In the genomic region with DNA sequence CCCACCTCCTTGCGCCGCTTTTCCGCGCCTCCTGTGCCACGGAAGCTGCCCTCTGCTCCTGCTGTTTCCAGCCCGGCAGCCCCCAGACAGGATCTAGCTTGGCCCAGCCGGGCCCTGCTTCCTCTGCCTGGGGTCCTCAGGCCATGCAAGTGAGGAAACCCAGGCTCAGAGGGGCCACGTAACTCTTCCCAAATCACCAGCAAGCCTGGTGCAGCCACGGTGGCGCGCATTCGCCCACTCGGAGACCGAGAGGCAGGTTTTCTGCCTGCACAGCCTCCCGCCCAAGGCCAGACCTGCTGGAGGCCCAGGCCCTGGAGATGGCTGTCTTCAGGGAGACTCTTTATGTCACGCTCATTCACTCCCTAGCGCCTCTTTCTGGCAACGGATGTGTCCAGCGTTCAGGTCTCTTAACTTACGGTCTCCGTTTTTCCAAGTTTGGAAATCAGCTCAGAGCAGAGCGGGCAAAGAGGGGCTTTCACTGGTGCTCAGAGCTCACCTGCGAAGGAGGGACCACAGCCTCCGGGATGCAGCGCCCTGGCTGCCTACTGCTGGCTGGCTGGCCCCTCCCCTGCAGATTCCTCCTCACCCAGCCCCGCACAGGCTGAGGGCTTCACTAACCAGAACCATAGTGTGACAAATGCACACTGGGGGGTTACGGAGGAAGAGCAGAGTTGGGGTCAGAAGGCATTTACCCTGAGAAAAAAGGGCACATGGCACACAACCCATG, we compare ENCODE assay signal across 11 cellular contexts. TPM values are rescaled to one million over a fixed set of nuclear protein-coding genes. Genes with fewer than 3 reads are reported as not detected.
DNase-seq lines count a peak whose midpoint lies in the region; ATAC-seq, FAIRE-seq and TF ChIP-seq lines count a peak whose summit lies in the region.
"Had no signal": no experiment of that assay in that cellular context is flagged by ENCODE, and none has a peak within 500 bp of the region (broad histone marks: within the 10 kb centered on the region; RNA-seq: fewer than 3 reads in every experiment).

No MANE protein-coding gene starts in this region.

- peak overlapping the region; percentile 78 for H3K4me2 ChIP-seq in PC-3 (ENCODE audit: low read length)
- H3K4me2 ChIP-seq in HepG2 (ENCODE audit: low read depth, low read length): no peak overlapping the region

- H3K27ac ChIP-seq in PC-3 (ENCODE audit: low read length) (no peak overlapping the region), ectodermal cell (ENCODE audit: insufficient read depth, low read depth, low read length, poor library complexity, severe bottlenecking) (peak overlapping the region; percentile 36), HepG2 (ENCODE audit: extremely low read length, insufficient read depth, low read length) (no peak overlapping the region), spleen (no peak overlapping the region)
- H3K27ac ChIP-seq: ovary had no signal

- H3K4me1 Mint-ChIP-seq in stimulated activated effector memory CD8-positive, alpha-beta T cell treated with anti-CD3 and anti-CD28 coated beads, Interleukin-12 subunit alpha, Interleukin-12 subunit beta, amount 100 ng/mL, for 72 hours: no peaks in the 10 kb centered on the region
- no peaks in the 10 kb centered on the region for H3K4me1 Mint-ChIP-seq in activated CD8-positive, alpha-beta memory T cell treated with anti-CD3 and anti-CD28 coated beads, Interleukin-2, amount 10 ng/mL, durations not matched to agents 7 days and 5 days

- H3K36me3 ChIP-seq in PC-3 (ENCODE audit: low read depth, low read length) (no peaks in the 10 kb centered on the region), ectodermal cell (ENCODE audit: control insufficient read depth, insufficient read depth, low read length) (no peaks in the 10 kb centered on the region), HepG2 (replicated peaks in 1 of 2; ENCODE audit: control insufficient read depth in 1 of 2, insufficient read depth in 2 of 2, low read length in 2 of 2) (no peaks in the 10 kb centered on the region), spleen (no peaks in the 10 kb centered on the region)
- H3K36me3 ChIP-seq: ovary had no signal

- BruUV-seq in PC-3 (replicated peaks; lab: Mats Ljungman, UMichigan) (no TSS peak), HepG2 (replicated peaks; lab: Mats Ljungman, UMichigan) (no TSS peak)

- DNase-seq in PC-3 (peak; percentile 28), HepG2 (ENCODE audit: low spot score) (no peak), spleen (peak; percentile 64), NCI-H526 treated with DMSO at 0.1 percent for 48 hours (lab: John Stamatoyannopoulos, UW) (no peak), ureter (ENCODE audit: low spot score) (no peak)
- no peak for DNase-seq in stimulated activated effector memory CD8-positive, alpha-beta T cell treated with anti-CD3 and anti-CD28 coated beads, Interleukin-12 subunit alpha, Interleukin-12 subunit beta, amount 100 ng/mL, for 72 hours (ENCODE audit: low spot score in 2 of 2)
- no peak for DNase-seq in activated CD8-positive, alpha-beta memory T cell treated with anti-CD3 and anti-CD28 coated beads, Interleukin-2, amount 10 ng/mL, durations not matched to agents 7 days and 5 days
- DNase-seq: ovary, T-cell had no signal

- FAIRE-seq in HepG2 (lab: Jason Lieb, UNC): no peak

- H2AFZ ChIP-seq in PC-3 (ENCODE audit: low read length) (peak overlapping the region; percentile 63), HepG2 (ENCODE audit: low read length) (no peak overlapping the region)

- intact Hi-C loops in PC-3 (cut with micrococcal nuclease) (no loop called here), HepG2 (cut with micrococcal nuclease; ENCODE audit: unreplicated experiment) (no loop called here), spleen (cut with DNase I; ENCODE audit: low total_unique reads) (no loop called here)

- H3K9me3 Mint-ChIP-seq in stimulated activated effector memory CD8-positive, alpha-beta T cell treated with anti-CD3 and anti-CD28 coated beads, Interleukin-12 subunit alpha, Interleukin-12 subunit beta, amount 100 ng/mL, for 72 hours: no peaks in the 10 kb centered on the region
- H3K9me3 Mint-ChIP-seq in activated CD8-positive, alpha-beta memory T cell treated with anti-CD3 and anti-CD28 coated beads, Interleukin-2, amount 10 ng/mL, durations not matched to agents 7 days and 5 days (ENCODE audit: low read depth): no peaks in the 10 kb centered on the region
- H3K9me3 Mint-ChIP-seq: activated T-helper 1 cell treated with anti-CD3 and anti-CD28 coated beads, Interleukin-12 subunit alpha, Interleukin-12 subunit beta, Interleukin-2, Interleukin-4 antibody, amounts not matched to agents 30 ng/mL and 10 ng/mL and 1 ng/mL, durations not matched to agents 14 hours and 24 hours and 36 hours; T-cell had no signal

- H3K4me3 ChIP-seq in PC-3 (ENCODE audit: low read length): peak overlapping the region; percentile 51
- peak overlapping the region; percentile 44 for H3K4me3 ChIP-seq in ectodermal cell (ENCODE audit: insufficient read depth, low read depth, low read length)
- H3K4me3 ChIP-seq in HepG2 (replicated peaks in 1 of 3; ENCODE audit: insufficient read depth in 1 of 3, low read depth in 2 of 3, low read length in 3 of 3): no peak overlapping the region
- peak overlapping the region in 6 of 8 donors; percentile 13 to 58 (median 24) for H3K4me3 ChIP-seq in spleen
- H3K4me3 ChIP-seq: ovary had no signal

- TF ChIP-seq POLR2A in HepG2 (IDR thresholded peaks at IDR 0.05; ENCODE audit: insufficient read depth in 1 of 2, low read depth in 2 of 2, low read length in 2 of 2) (no peak), spleen (IDR thresholded peaks at IDR 0.05) (no peak)

- H3K79me2 ChIP-seq in PC-3 (ENCODE audit: low read length) (no peaks in the 10 kb centered on the region), HepG2 (ENCODE audit: insufficient read depth, low read length) (no peaks in the 10 kb centered on the region)

- POLR2A ChIA-PET in PC-3 (lab: Charles Lee; ENCODE audit: unreplicated experiment): no interaction called here
- POLR2A ChIA-PET in HepG2 (lab: Yijun Ruan, JAX): no interaction called here

- peaks cover 32% of the 10 kb centered on the region for H3K27me3 ChIP-seq in PC-3 (ENCODE audit: low read length)
- H3K27me3 ChIP-seq in ectodermal cell (ENCODE audit: control insufficient read depth, insufficient read depth, low read length, poor library complexity, severe bottlenecking): peaks cover 50% of the 10 kb centered on the region
- H3K27me3 ChIP-seq in HepG2 (ENCODE audit: control insufficient read depth in 1 of 2, insufficient read depth in 2 of 2, low read length in 2 of 2): peaks cover 0 to 18% of the 10 kb centered on the region in 2 experiments; a peak in 4 of 5 replicates
- peaks cover 0 to 81% (median 38%) of the 10 kb centered on the region in 7 donors for H3K27me3 ChIP-seq in spleen (replicated peaks in 1 of 7)
- H3K27me3 ChIP-seq: ovary had no signal

- no peak overlapping the region for H3K4me3 Mint-ChIP-seq in stimulated activated effector memory CD8-positive, alpha-beta T cell treated with anti-CD3 and anti-CD28 coated beads, Interleukin-12 subunit alpha, Interleukin-12 subunit beta, amount 100 ng/mL, for 72 hours
- no peak overlapping the region for H3K4me3 Mint-ChIP-seq in activated CD8-positive, alpha-beta memory T cell treated with anti-CD3 and anti-CD28 coated beads, Interleukin-2, amount 10 ng/mL, durations not matched to agents 7 days and 5 days
- H3K4me3 Mint-ChIP-seq: activated T-helper 1 cell treated with anti-CD3 and anti-CD28 coated beads, Interleukin-12 subunit alpha, Interleukin-12 subunit beta, Interleukin-2, Interleukin-4 antibody, amounts not matched to agents 30 ng/mL and 10 ng/mL and 1 ng/mL, durations not matched to agents 14 hours and 24 hours and 36 hours had no signal

- H3K9me3 ChIP-seq in PC-3 (ENCODE audit: low read length): no peaks in the 10 kb centered on the region
- H3K9me3 ChIP-seq in ectodermal cell (ENCODE audit: control insufficient read depth, low read length): no peaks in the 10 kb centered on the region
- H3K9me3 ChIP-seq in HepG2 (ENCODE audit: low read length): no peaks in the 10 kb centered on the region
- no peaks in the 10 kb centered on the region for H3K9me3 ChIP-seq in spleen
- H3K9me3 ChIP-seq: ovary had no signal

- H3F3A ChIP-seq in PC-3 (ENCODE audit: low read length, unreplicated experiment): no peaks in the 10 kb centered on the region

- H3K36me3 Mint-ChIP-seq in stimulated activated effector memory CD8-positive, alpha-beta T cell treated with anti-CD3 and anti-CD28 coated beads, Interleukin-12 subunit alpha, Interleukin-12 subunit beta, amount 100 ng/mL, for 72 hours: no peaks in the 10 kb centered on the region
- no peaks in the 10 kb centered on the region for H3K36me3 Mint-ChIP-seq in activated CD8-positive, alpha-beta memory T cell treated with anti-CD3 and anti-CD28 coated beads, Interleukin-2, amount 10 ng/mL, durations not matched to agents 7 days and 5 days
- H3K36me3 Mint-ChIP-seq: T-cell had no signal

- H4K20me1 ChIP-seq in PC-3 (ENCODE audit: low read length) (no peaks in the 10 kb centered on the region), HepG2 (ENCODE audit: insufficient read depth, low read length) (no peaks in the 10 kb centered on the region; the same call in 1 of the 2 replicates)

- CTCF ChIA-PET in PC-3 (lab: Charles Lee): interaction anchor here (0.6 kb wide), 1 partner anchor 54 kb away, joined by 5 read pairs; no protein-coding TSS in a partner anchor
- CTCF ChIA-PET in HepG2 (lab: Yijun Ruan, JAX; ENCODE audit: low intra/inter-chr PET ratio, low total read pairs): no interaction called here
- CTCF ChIA-PET in activated CD8-positive, alpha-beta memory T cell treated with anti-CD3 and anti-CD28 coated beads, Interleukin-2, amount 10 ng/mL, durations not matched to agents 7 days and 5 days (lab: Charles Lee): interaction anchor here (0.6 kb wide), 1 partner anchor 750 kb away, joined by 3 read pairs; no protein-coding TSS in a partner anchor

- WGBS in ectodermal cell, 2 experiments: 27 to 28% methylated on average over 27 of the region's 27 CpGs
- 65% methylated on average over 27 of the region's 27 CpGs for WGBS in HepG2 (ENCODE audit: low lambda C conversion rate)
- WGBS in spleen, 5 donors: 16 to 20% (median 17%) methylated on average over 23 to 27 of the region's 27 CpGs

- no peaks in the 10 kb centered on the region for H3K9me2 ChIP-seq in PC-3 (replicated peaks; ENCODE audit: low read length)

- no peak overlapping the region for H3K27ac Mint-ChIP-seq in stimulated activated effector memory CD8-positive, alpha-beta T cell treated with anti-CD3 and anti-CD28 coated beads, Interleukin-12 subunit alpha, Interleukin-12 subunit beta, amount 100 ng/mL, for 72 hours
- no peak overlapping the region for H3K27ac Mint-ChIP-seq in activated CD8-positive, alpha-beta memory T cell treated with anti-CD3 and anti-CD28 coated beads, Interleukin-2, amount 10 ng/mL, durations not matched to agents 7 days and 5 days
- H3K27ac Mint-ChIP-seq: activated T-helper 1 cell treated with anti-CD3 and anti-CD28 coated beads, Interleukin-12 subunit alpha, Interleukin-12 subunit beta, Interleukin-2, Interleukin-4 antibody, amounts not matched to agents 30 ng/mL and 10 ng/mL and 1 ng/mL, durations not matched to agents 14 hours and 24 hours and 36 hours; T-cell had no signal

- TF ChIP-seq RAD21 in HepG2 (CRISPR knock-in tag; IDR thresholded peaks at IDR 0.05): no peak

- H3K9ac ChIP-seq in PC-3 (ENCODE audit: low read length): no peak overlapping the region
- H3K9ac ChIP-seq in HepG2 (ENCODE audit: insufficient read depth, low read depth, low read length): no peak overlapping the region

- H3K4me1 ChIP-seq in PC-3 (ENCODE audit: insufficient read depth, low read length): no peaks in the 10 kb centered on the region
- H3K4me1 ChIP-seq in ectodermal cell (ENCODE audit: control insufficient read depth, insufficient read depth, low read length): peaks cover 8% of the 10 kb centered on the region
- no peaks in the 10 kb centered on the region for H3K4me1 ChIP-seq in HepG2 (ENCODE audit: insufficient read depth, low read length)
- peaks cover 6 to 21% (median 18%) of the 10 kb centered on the region in 6 donors for H3K4me1 ChIP-seq in spleen

- in situ Hi-C loops in HepG2 (cut with HindIII; ENCODE audit: extremely low pct_ligation_motif_present, low pct_unique_long_range_greater_than_20kb): no loop called here

- peaks cover 61% of the 10 kb centered on the region for H3K27me3 Mint-ChIP-seq in activated CD8-positive, alpha-beta memory T cell treated with anti-CD3 and anti-CD28 coated beads, Interleukin-2, amount 10 ng/mL, durations not matched to agents 7 days and 5 days

- TF ChIP-seq CTCF in PC-3 (conservative IDR thresholded peaks at IDR 0.05; ENCODE audit: low read depth, low read length): no peak
- TF ChIP-seq CTCF in HepG2 (CRISPR knock-in tag; IDR thresholded peaks at IDR 0.05): no peak
- TF ChIP-seq CTCF in spleen (IDR thresholded peaks at IDR 0.05 in 8 of 11, conservative IDR thresholded peaks at IDR 0.05 in 3 of 11): no peak

- TF ChIP-seq EP300 in HepG2 (IDR thresholded peaks at IDR 0.05; ENCODE audit: low read depth in 2 of 2, low read length in 2 of 2): no peak
- no peak for TF ChIP-seq EP300 in HepG2 (CRISPR knock-in tag; IDR thresholded peaks at IDR 0.05; ENCODE audit: borderline replicate concordance)

- peak; percentile 52 for ATAC-seq in PC-3
- peak; percentile 31 for ATAC-seq in HepG2
- ATAC-seq in stimulated activated effector memory CD8-positive, alpha-beta T cell treated with anti-CD3 and anti-CD28 coated beads, Interleukin-12 subunit alpha, Interleukin-12 subunit beta, amount 100 ng/mL, for 72 hours: no peak
- no peak for ATAC-seq in activated CD8-positive, alpha-beta memory T cell treated with anti-CD3 and anti-CD28 coated beads, Interleukin-2, amount 10 ng/mL, durations not matched to agents 7 days and 5 days
- ATAC-seq: T-cell had no signal

RNA-seq across cellular contexts. Expression of a gene that starts 20.6 kb away (rescaled TPM):
- total RNA-seq in PC-3 (2014; rRNA removed) (33.2 and 53.4 TPM in 2 replicates), HepG2 (2016; rRNA removed; fragmentation: Illumina TruSeq; extraction: Trizol) (4.4 and 8.8 TPM in 2 replicates), spleen (10 to 100 TPM in 1 of 7 donors, 1 to 10 TPM in 6; 5.2 to 12.6 (median 5.9) TPM), ureter (42.2 TPM)
- polyA plus RNA-seq in ectodermal cell (2013, experiment 1 of 4): 15.3 TPM
- 13.7 TPM for polyA plus RNA-seq in ectodermal cell (2013, experiment 2 of 4)
- polyA plus RNA-seq in ectodermal cell (2013, experiment 3 of 4): 9.5 TPM
- polyA plus RNA-seq in ectodermal cell (2013, experiment 4 of 4): 11.7 TPM
- 1.9 and 3.8 TPM in 2 replicates for total RNA-seq in HepG2 (2016; cell fraction: cytosol; rRNA removed; fragmentation: Illumina TruSeq; extraction: Trizol; ENCODE audit: low read depth)
- 3.5 and 8.9 TPM in 2 replicates for total RNA-seq in HepG2 (2016; cell fraction: insoluble cytoplasmic fraction; rRNA removed; fragmentation: Illumina TruSeq; extraction: Trizol)
- 2.8 and 3.2 TPM in 2 replicates for total RNA-seq in HepG2 (2016; cell fraction: membrane; rRNA removed; fragmentation: Illumina TruSeq; extraction: Trizol)
- total RNA-seq in HepG2 (2016; cell fraction: nucleus; rRNA removed; fragmentation: Illumina TruSeq; extraction: Trizol): 7.2 and 8.8 TPM in 2 replicates
- polyA plus RNA-seq in HepG2 (2011; rRNA removed) (4.3 and 6.2 TPM in 2 replicates), spleen (1 to 10 TPM in 1 of 3 donors, under 1 TPM in 2; 0.58 to 3.8 (median 0.72) TPM)
- 3.5 and 4.9 TPM in 2 replicates for polyA plus RNA-seq in HepG2 (2011; cell fraction: cytosol; rRNA removed)
- 25.2 and 37.7 TPM in 2 replicates for polyA plus RNA-seq in HepG2 (2011; cell fraction: nucleus; rRNA removed)
- 7.4 and 10.5 TPM in 2 replicates for polyA plus RNA-seq in HepG2 (2012)
- polyA plus RNA-seq in HepG2 (2016; cell fraction: cytosol; fragmentation: Illumina TruSeq; extraction: Trizol; ENCODE audit: low read depth): 0.50 and 0.58 TPM in 2 replicates
- 4.9 and 7.1 TPM in 2 replicates for polyA plus RNA-seq in HepG2 (2016; cell fraction: insoluble cytoplasmic fraction; fragmentation: Illumina TruSeq; extraction: Trizol; ENCODE audit: low read depth)
- 1.8 and 2.2 TPM in 2 replicates for polyA plus RNA-seq in HepG2 (2016; cell fraction: membrane; fragmentation: Illumina TruSeq; extraction: Trizol; ENCODE audit: low read depth)
- polyA plus RNA-seq in HepG2 (2016; cell fraction: nucleus; fragmentation: Illumina TruSeq; extraction: Trizol; ENCODE audit: insufficient read depth, low read depth): 43.8 and 50.2 TPM in 2 replicates
- polyA minus RNA-seq in HepG2 (2011; rRNA and poly(A)+ RNA removed; ENCODE audit: low replicate concordance): 6.4 and 7.9 TPM in 2 replicates
- polyA minus RNA-seq in HepG2 (2011; cell fraction: cytosol; rRNA and poly(A)+ RNA removed): 4.6 and 7.0 TPM in 2 replicates
- 4.1 and 5.7 TPM in 2 replicates for polyA minus RNA-seq in HepG2 (2011; cell fraction: nucleus; rRNA and poly(A)+ RNA removed)
- 1 to 10 TPM; 4.6 to 8.5 TPM for total RNA-seq in activated CD8-positive, alpha-beta memory T cell treated with anti-CD3 and anti-CD28 coated beads, Interleukin-2, amount 10 ng/mL, durations not matched to agents 7 days and 5 days

RNA-seq across cellular contexts. Expression of a gene that starts 43.6 kb away (rescaled TPM):
- total RNA-seq in PC-3 (2014; rRNA removed) (9.2 and 11.3 TPM in 2 replicates), HepG2 (2016; rRNA removed; fragmentation: Illumina TruSeq; extraction: Trizol) (3.2 and 4.2 TPM in 2 replicates), spleen (10 to 100 TPM in 1 of 7 donors, 1 to 10 TPM in 6; 4.2 to 11.5 (median 7.9) TPM), ureter (9.4 TPM)
- 0.87 TPM for polyA plus RNA-seq in ectodermal cell (2013, experiment 1 of 4)
- 1.2 TPM for polyA plus RNA-seq in ectodermal cell (2013, experiment 2 of 4)
- 1.2 TPM for polyA plus RNA-seq in ectodermal cell (2013, experiment 3 of 4)
- polyA plus RNA-seq in ectodermal cell (2013, experiment 4 of 4): 0.93 TPM
- 1.2 and 1.6 TPM in 2 replicates for total RNA-seq in HepG2 (2016; cell fraction: cytosol; rRNA removed; fragmentation: Illumina TruSeq; extraction: Trizol; ENCODE audit: low read depth)
- total RNA-seq in HepG2 (2016; cell fraction: insoluble cytoplasmic fraction; rRNA removed; fragmentation: Illumina TruSeq; extraction: Trizol): 2.4 and 3.9 TPM in 2 replicates
- total RNA-seq in HepG2 (2016; cell fraction: membrane; rRNA removed; fragmentation: Illumina TruSeq; extraction: Trizol): 4.3 and 4.4 TPM in 2 replicates
- total RNA-seq in HepG2 (2016; cell fraction: nucleus; rRNA removed; fragmentation: Illumina TruSeq; extraction: Trizol): 3.6 and 4.2 TPM in 2 replicates
- polyA plus RNA-seq in HepG2 (2011; rRNA removed) (2.8 and 4.0 TPM in 2 replicates), spleen (1 to 10 TPM in 2 of 3 donors, under 1 TPM in 1; 0.74 to 2.9 (median 1.1) TPM)
- 3.7 and 4.3 TPM in 2 replicates for polyA plus RNA-seq in HepG2 (2011; cell fraction: cytosol; rRNA removed)
- 7.2 and 7.5 TPM in 2 replicates for polyA plus RNA-seq in HepG2 (2011; cell fraction: nucleus; rRNA removed)
- polyA plus RNA-seq in HepG2 (2012): 3.6 and 4.3 TPM in 2 replicates
- polyA plus RNA-seq in HepG2 (2016; cell fraction: cytosol; fragmentation: Illumina TruSeq; extraction: Trizol; ENCODE audit: low read depth): 1.0 and 1.1 TPM in 2 replicates
- 2.3 and 2.7 TPM in 2 replicates for polyA plus RNA-seq in HepG2 (2016; cell fraction: insoluble cytoplasmic fraction; fragmentation: Illumina TruSeq; extraction: Trizol; ENCODE audit: low read depth)
- polyA plus RNA-seq in HepG2 (2016; cell fraction: membrane; fragmentation: Illumina TruSeq; extraction: Trizol; ENCODE audit: low read depth): 3.4 and 3.5 TPM in 2 replicates
- 2.8 and 3.1 TPM in 2 replicates for polyA plus RNA-seq in HepG2 (2016; cell fraction: nucleus; fragmentation: Illumina TruSeq; extraction: Trizol; ENCODE audit: insufficient read depth, low read depth)
- 6.6 and 17.0 TPM in 2 replicates for polyA minus RNA-seq in HepG2 (2011; rRNA and poly(A)+ RNA removed; ENCODE audit: low replicate concordance)
- 6.2 and 8.1 TPM in 2 replicates for polyA minus RNA-seq in HepG2 (2011; cell fraction: cytosol; rRNA and poly(A)+ RNA removed)
- 8.2 TPM in 2 replicates for polyA minus RNA-seq in HepG2 (2011; cell fraction: nucleus; rRNA and poly(A)+ RNA removed)
- total RNA-seq in activated CD8-positive, alpha-beta memory T cell treated with anti-CD3 and anti-CD28 coated beads, Interleukin-2, amount 10 ng/mL, durations not matched to agents 7 days and 5 days: 1 to 10 TPM; 4.9 to 5.5 TPM

RNA-seq across cellular contexts. Expression of a gene that starts 48.9 kb away (rescaled TPM):
- 196 and 212 TPM in 2 replicates for total RNA-seq in PC-3 (2014; rRNA removed)
- polyA plus RNA-seq in ectodermal cell (2013, experiment 1 of 4): 85.5 TPM
- polyA plus RNA-seq in ectodermal cell (2013, experiment 2 of 4): 81.3 TPM
- 59.4 TPM for polyA plus RNA-seq in ectodermal cell (2013, experiment 3 of 4)
- polyA plus RNA-seq in ectodermal cell (2013, experiment 4 of 4): 66.3 TPM
- total RNA-seq in HepG2 (2016; rRNA removed; fragmentation: Illumina TruSeq; extraction: Trizol): 85.7 and 96.2 TPM in 2 replicates
- 66.8 and 84.2 TPM in 2 replicates for total RNA-seq in HepG2 (2016; cell fraction: cytosol; rRNA removed; fragmentation: Illumina TruSeq; extraction: Trizol; ENCODE audit: low read depth)
- 76.8 and 97.9 TPM in 2 replicates for total RNA-seq in HepG2 (2016; cell fraction: insoluble cytoplasmic fraction; rRNA removed; fragmentation: Illumina TruSeq; extraction: Trizol)
- 171 and 190 TPM in 2 replicates for total RNA-seq in HepG2 (2016; cell fraction: membrane; rRNA removed; fragmentation: Illumina TruSeq; extraction: Trizol)
- 48.2 and 57.1 TPM in 2 replicates for total RNA-seq in HepG2 (2016; cell fraction: nucleus; rRNA removed; fragmentation: Illumina TruSeq; extraction: Trizol)
- polyA plus RNA-seq in HepG2 (2011; rRNA removed): 116 and 135 TPM in 2 replicates
- 114 and 136 TPM in 2 replicates for polyA plus RNA-seq in HepG2 (2011; cell fraction: cytosol; rRNA removed)
- polyA plus RNA-seq in HepG2 (2011; cell fraction: nucleus; rRNA removed): 362 and 435 TPM in 2 replicates
- 58.6 and 80.7 TPM in 2 replicates for polyA plus RNA-seq in HepG2 (2012)
- 81.6 and 107 TPM in 2 replicates for polyA plus RNA-seq in HepG2 (2016; cell fraction: cytosol; fragmentation: Illumina TruSeq; extraction: Trizol; ENCODE audit: low read depth)
- 105 and 119 TPM in 2 replicates for polyA plus RNA-seq in HepG2 (2016; cell fraction: insoluble cytoplasmic fraction; fragmentation: Illumina TruSeq; extraction: Trizol; ENCODE audit: low read depth)
- polyA plus RNA-seq in HepG2 (2016; cell fraction: membrane; fragmentation: Illumina TruSeq; extraction: Trizol; ENCODE audit: low read depth): 182 and 194 TPM in 2 replicates
- 146 and 159 TPM in 2 replicates for polyA plus RNA-seq in HepG2 (2016; cell fraction: nucleus; fragmentation: Illumina TruSeq; extraction: Trizol; ENCODE audit: insufficient read depth, low read depth)
- 159 and 183 TPM in 2 replicates for polyA minus RNA-seq in HepG2 (2011; rRNA and poly(A)+ RNA removed; ENCODE audit: low replicate concordance)
- 76.1 and 78.3 TPM in 2 replicates for polyA minus RNA-seq in HepG2 (2011; cell fraction: cytosol; rRNA and poly(A)+ RNA removed)
- 46.7 and 48.0 TPM in 2 replicates for polyA minus RNA-seq in HepG2 (2011; cell fraction: nucleus; rRNA and poly(A)+ RNA removed)
- total RNA-seq in spleen: 100 to 1,000 TPM; 107 to 184 (median 141) TPM
- 100 to 1,000 TPM in 1 of 3 donors, 10 to 100 TPM in 2; 56.2 to 114 (median 61.6) TPM for polyA plus RNA-seq in spleen
- total RNA-seq in ureter: 116 TPM
- 100 to 1,000 TPM; 178 to 202 TPM for total RNA-seq in activated CD8-positive, alpha-beta memory T cell treated with anti-CD3 and anti-CD28 coated beads, Interleukin-2, amount 10 ng/mL, durations not matched to agents 7 days and 5 days

Comparison
In these comparisons a context has a peak if more than half of its experiments do, and no peak if none do; other contexts are left out.
1. ATAC-seq: peak in PC-3 (single experiment) and HepG2 (single experiment); none in stimulated activated effector memory CD8-positive, alpha-beta T cell treated with anti-CD3 and anti-CD28 coated beads, Interleukin-12 subunit alpha, Interleukin-12 subunit beta, amount 100 ng/mL, for 72 hours (single experiment) and activated CD8-positive, alpha-beta memory T cell treated with anti-CD3 and anti-CD28 coated beads, Interleukin-2, amount 10 ng/mL, durations not matched to agents 7 days and 5 days (single experiment).
2. DNase-seq: peak in PC-3 (single experiment) and spleen (single experiment); none in HepG2 (single experiment), stimulated activated effector memory CD8-positive, alpha-beta T cell treated with anti-CD3 and anti-CD28 coated beads, Interleukin-12 subunit alpha, Interleukin-12 subunit beta, amount 100 ng/mL, for 72 hours (0 of 2), NCI-H526 treated with DMSO at 0.1 percent for 48 hours (single experiment), ureter (single experiment) and activated CD8-positive, alpha-beta memory T cell treated with anti-CD3 and anti-CD28 coated beads, Interleukin-2, amount 10 ng/mL, durations not matched to agents 7 days and 5 days (single experiment).
3. H3K4me3 ChIP-seq: peak in PC-3 (single experiment), ectodermal cell (single experiment) and spleen (6 of 8); none in HepG2 (0 of 3).